Comparison of ENCODE assay signal across 8 cellular contexts in the genomic region with DNA sequence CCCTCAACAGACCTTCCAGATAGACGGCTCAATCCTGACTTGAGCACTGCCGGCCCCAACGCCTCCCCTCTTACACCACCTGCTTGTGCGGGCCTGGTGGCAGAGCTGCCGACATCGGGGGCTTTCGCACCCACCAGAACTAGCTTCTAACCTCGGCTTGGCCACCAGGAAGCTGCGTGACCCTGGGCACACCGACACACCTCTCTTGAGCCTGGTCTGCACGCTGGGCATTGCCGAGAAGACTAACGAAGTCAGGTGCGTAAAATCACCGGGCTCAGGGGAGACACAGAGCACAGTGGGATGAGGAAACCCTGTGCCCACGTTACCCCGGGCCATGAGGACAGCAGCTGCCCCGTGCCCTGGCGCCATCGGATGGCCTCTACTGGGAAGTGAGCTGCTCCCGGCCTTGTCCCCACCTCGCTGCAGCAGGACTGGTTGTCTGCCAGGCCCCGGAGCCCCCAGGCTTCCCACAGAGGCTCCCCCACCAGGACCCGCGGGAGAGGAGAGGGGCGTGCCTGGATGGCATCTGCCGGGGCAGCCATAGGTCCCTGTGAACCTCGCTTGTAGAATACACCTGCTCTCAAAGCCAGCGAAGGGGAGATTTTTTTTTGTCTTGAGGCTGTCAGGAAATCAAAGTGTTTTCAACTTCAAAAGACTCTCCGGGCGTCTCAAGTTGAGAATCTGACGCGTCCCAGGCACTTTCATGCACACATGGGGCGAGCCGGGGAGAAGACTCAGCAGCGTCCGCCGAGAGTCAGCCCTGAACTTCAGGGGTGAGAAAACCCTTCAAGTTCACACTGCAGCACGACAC.
DNase-seq lines count a peak whose midpoint lies in the region; ATAC-seq and TF ChIP-seq lines count a peak whose summit lies in the region.
"Not testable (repeated sequence)": the region's sequence is repeated elsewhere in the genome, so short reads cannot be mapped to it uniquely, and the experiment has no call there.

No MANE protein-coding gene starts in this region.

- DNase-seq in CD8-positive, alpha-beta memory T cell: peak in 3 of 5 donors; percentile 45 to 73 (median 47)
- peak; percentile 58 for DNase-seq in activated CD4-positive, alpha-beta T cell treated with anti-CD3 and anti-CD28 coated beads, Interleukin-2, amount 10 ng/mL, durations not matched to agents 7 days and 5 days
- DNase-seq in activated T-cell treated with anti-CD3 and anti-CD28 coated beads, Interleukin-2, amount 50 U/mL, for 24 hours: peak; percentile 65
- DNase-seq in islet precursor cell (peak; percentile 37), sigmoid colon (peak; percentile 30), upper lobe of right lung (peak; percentile 48)
- DNase-seq in stimulated activated CD4-positive, alpha-beta T cell treated with anti-CD3 and anti-CD28 coated beads, Interleukin-4, amount 100 ng/mL, for 4 hours: peak; percentile 43 to 65

- H3K36me3 ChIP-seq in CD8-positive, alpha-beta memory T cell (ENCODE audit: insufficient read depth, low read length); sigmoid colon; upper lobe of right lung: not testable (repeated sequence)

- TF ChIP-seq EP300 in sigmoid colon (IDR thresholded peaks at IDR 0.05): not testable (repeated sequence)

- not testable (repeated sequence) for H3K27ac ChIP-seq in CD8-positive, alpha-beta memory T cell (ENCODE audit: low read depth, low read length); sigmoid colon; upper lobe of right lung

- intact Hi-C loops in sigmoid colon (cut with DNase I); upper lobe of right lung (cut with DNase I): not testable (repeated sequence)

- not testable (repeated sequence) for TF ChIP-seq POLR2A in sigmoid colon (IDR thresholded peaks at IDR 0.05)

- not testable (repeated sequence) for TF ChIP-seq CTCF in sigmoid colon (IDR thresholded peaks at IDR 0.05); upper lobe of right lung (IDR thresholded peaks at IDR 0.05)

- H3K9me3 Mint-ChIP-seq in CD8-positive, alpha-beta memory T cell; activated CD4-positive, alpha-beta T cell treated with anti-CD3 and anti-CD28 coated beads, Interleukin-2, amount 10 ng/mL, durations not matched to agents 7 days and 5 days; activated T-cell treated with anti-CD3 and anti-CD28 coated beads, Interleukin-2, amount 50 U/mL, for 24 hours; activated naive CD8-positive, alpha-beta T cell (ENCODE audit: low read depth): not testable (repeated sequence)

- not testable (repeated sequence) for H3K27me3 Mint-ChIP-seq in CD8-positive, alpha-beta memory T cell; activated CD4-positive, alpha-beta T cell treated with anti-CD3 and anti-CD28 coated beads, Interleukin-2, amount 10 ng/mL, durations not matched to agents 7 days and 5 days; activated T-cell treated with anti-CD3 and anti-CD28 coated beads, Interleukin-2, amount 50 U/mL, for 24 hours; activated naive CD8-positive, alpha-beta T cell

- POLR2A ChIA-PET in CD8-positive, alpha-beta memory T cell (lab: Charles Lee); activated CD4-positive, alpha-beta T cell treated with anti-CD3 and anti-CD28 coated beads, Interleukin-2, amount 10 ng/mL, durations not matched to agents 7 days and 5 days (lab: Charles Lee): not testable (repeated sequence)

- not testable (repeated sequence) for H3K27me3 ChIP-seq in CD8-positive, alpha-beta memory T cell (ENCODE audit: insufficient read depth, low read length, poor library complexity, severe bottlenecking); sigmoid colon; upper lobe of right lung

- H3K4me1 Mint-ChIP-seq in CD8-positive, alpha-beta memory T cell: peaks cover 25 to 73% (median 42%) of the 10 kb centered on the region in 3 donors
- H3K4me1 Mint-ChIP-seq in activated CD4-positive, alpha-beta T cell treated with anti-CD3 and anti-CD28 coated beads, Interleukin-2, amount 10 ng/mL, durations not matched to agents 7 days and 5 days: peaks cover 14% of the 10 kb centered on the region
- peaks cover 49% of the 10 kb centered on the region for H3K4me1 Mint-ChIP-seq in activated T-cell treated with anti-CD3 and anti-CD28 coated beads, Interleukin-2, amount 50 U/mL, for 24 hours (ENCODE audit: low read depth)
- peaks cover 25% of the 10 kb centered on the region for H3K4me1 Mint-ChIP-seq in activated naive CD8-positive, alpha-beta T cell (ENCODE audit: low read depth)

- peaks cover 20% of the 10 kb centered on the region for H3K4me1 ChIP-seq in CD8-positive, alpha-beta memory T cell (ENCODE audit: insufficient read depth, low read length)
- not testable (repeated sequence) for H3K4me1 ChIP-seq in sigmoid colon, upper lobe of right lung

- H3K36me3 Mint-ChIP-seq in CD8-positive, alpha-beta memory T cell: peaks cover 5 to 16% (median 5%) of the 10 kb centered on the region in 3 donors
- H3K36me3 Mint-ChIP-seq in activated CD4-positive, alpha-beta T cell treated with anti-CD3 and anti-CD28 coated beads, Interleukin-2, amount 10 ng/mL, durations not matched to agents 7 days and 5 days (ENCODE audit: low read depth); activated T-cell treated with anti-CD3 and anti-CD28 coated beads, Interleukin-2, amount 50 U/mL, for 24 hours (ENCODE audit: low read depth); activated naive CD8-positive, alpha-beta T cell: not testable (repeated sequence)

- not testable (repeated sequence) for H3K9me3 ChIP-seq in CD8-positive, alpha-beta memory T cell (ENCODE audit: low read length); sigmoid colon; upper lobe of right lung

- H3K4me3 Mint-ChIP-seq in CD8-positive, alpha-beta memory T cell: peak overlapping the region in 3 of 7 donors; percentile 20 to 54 (median 29)
- H3K4me3 Mint-ChIP-seq in activated CD4-positive, alpha-beta T cell treated with anti-CD3 and anti-CD28 coated beads, Interleukin-2, amount 10 ng/mL, durations not matched to agents 7 days and 5 days; activated naive CD8-positive, alpha-beta T cell: not testable (repeated sequence)
- H3K4me3 Mint-ChIP-seq in activated T-cell treated with anti-CD3 and anti-CD28 coated beads, Interleukin-2, amount 50 U/mL, for 24 hours: peak overlapping the region; percentile 48

- H3K27ac Mint-ChIP-seq in CD8-positive, alpha-beta memory T cell: peak overlapping the region in 4 of 8 donors; percentile 24 to 61 (median 54)
- not testable (repeated sequence) for H3K27ac Mint-ChIP-seq in activated CD4-positive, alpha-beta T cell treated with anti-CD3 and anti-CD28 coated beads, Interleukin-2, amount 10 ng/mL, durations not matched to agents 7 days and 5 days
- H3K27ac Mint-ChIP-seq in activated T-cell treated with anti-CD3 and anti-CD28 coated beads, Interleukin-2, amount 50 U/mL, for 24 hours: peak overlapping the region; percentile 79
- peak overlapping the region; percentile 34 for H3K27ac Mint-ChIP-seq in activated naive CD8-positive, alpha-beta T cell

- 83 to 93% methylated on average over 39 of the region's 39 CpGs for WGBS in sigmoid colon, 2 donors

- ATAC-seq in upper lobe of right lung: not testable (repeated sequence)

- H3K4me3 ChIP-seq in CD8-positive, alpha-beta memory T cell (ENCODE audit: low read length); sigmoid colon; upper lobe of right lung: not testable (repeated sequence)

- CTCF ChIA-PET in CD8-positive, alpha-beta memory T cell (lab: Charles Lee); activated CD4-positive, alpha-beta T cell treated with anti-CD3 and anti-CD28 coated beads, Interleukin-2, amount 10 ng/mL, durations not matched to agents 7 days and 5 days (lab: Charles Lee): not testable (repeated sequence)
